In genomic region chr11:61969391-61969758, GRCh38 we compare ENCODE assay signal across 10 cellular contexts. TPM values are rescaled to one million over a fixed set of nuclear protein-coding genes. Genes with fewer than 3 reads are reported as not detected.
DNase-seq lines count a peak whose midpoint lies in the region; ATAC-seq and TF ChIP-seq lines count a peak whose summit lies in the region.
"Had no signal": no experiment of that assay in that cellular context is flagged by ENCODE, and none has a peak within 500 bp of the region (broad histone marks: within the 10 kb centered on the region; RNA-seq: fewer than 3 reads in every experiment).

No MANE protein-coding gene starts in this region.

- DNase-seq in CD4-positive, alpha-beta memory T cell = no peak
- DNase-seq in RWPE2 (ENCODE audit: low spot score) = no peak
- no peak for DNase-seq in epithelial cell of prostate (ENCODE audit: low read depth, low spot score)
- no peak for DNase-seq in progenitor cell of endocrine pancreas (ENCODE audit: low spot score, unreplicated experiment)
- DNase-seq in SW480 (ENCODE audit: low spot score) = no peak
- DNase-seq: anterior cingulate cortex, NCI-H187 had no signal

- H3K27me3 ChIP-seq in CD4-positive, alpha-beta memory T cell (ENCODE audit: insufficient read depth, low read length) = no peaks in the 10 kb centered on the region
- H3K27me3 ChIP-seq in RWPE2 (ENCODE audit: insufficient read depth, poor library complexity, severe bottlenecking) = no peaks in the 10 kb centered on the region

- ATAC-seq in RWPE2 (ENCODE audit: low read depth) (no peak), GM19463 (IDR thresholded peaks at IDR 0.05; ENCODE audit: unreplicated experiment) (no peak), HG02571 (IDR thresholded peaks at IDR 0.05; ENCODE audit: unreplicated experiment) (no peak), HG03159 (IDR thresholded peaks at IDR 0.05; ENCODE audit: unreplicated experiment) (no peak)

- POLR2A ChIA-PET in CD4-positive, alpha-beta memory T cell (lab: Charles Lee; ENCODE audit: partially characterized antibody) = interaction anchor here (0.6 to 11.4 kb wide), 10 partner anchors 25 to 909 kb away, joined by 3 to 352 read pairs (median 4); no protein-coding TSS in a partner anchor

- no peak overlapping the region for H3K4me3 ChIP-seq in CD4-positive, alpha-beta memory T cell (ENCODE audit: low read length in 2 of 2)
- no peak overlapping the region for H3K4me3 ChIP-seq in RWPE2 (ENCODE audit: severe bottlenecking)

- H3K4me1 ChIP-seq in CD4-positive, alpha-beta memory T cell (ENCODE audit: insufficient read depth, low read length) = peaks cover 33% of the 10 kb centered on the region
- H3K4me1 ChIP-seq in RWPE2 (ENCODE audit: insufficient read depth, poor library complexity, severe bottlenecking) = peaks cover 62% of the 10 kb centered on the region

- no peak overlapping the region for H3K27ac ChIP-seq in CD4-positive, alpha-beta memory T cell (ENCODE audit: low read depth, low read length)
- H3K27ac ChIP-seq in RWPE2 (ENCODE audit: poor library complexity, severe bottlenecking) (peak overlapping the region; percentile 97), epithelial cell of prostate (peak overlapping the region; percentile 99)

- intact Hi-C loops in CD4-positive, alpha-beta memory T cell (cut with micrococcal nuclease) = loop anchor here (5.0 kb wide), 1 partner anchor 72 kb away; no protein-coding TSS in a partner anchor

- CTCF ChIA-PET in CD4-positive, alpha-beta memory T cell (lab: Charles Lee; ENCODE audit: partially characterized antibody) = interaction anchor here (0.7 to 14.1 kb wide), 6 partner anchors 21 to 139 kb away, joined by 3 to 90 read pairs (median 5); no protein-coding TSS in a partner anchor

- peak overlapping the region in 6 of 7 donors; percentile 39 to 98 (median 86) for H3K27ac Mint-ChIP-seq in CD4-positive, alpha-beta memory T cell
- H3K27ac Mint-ChIP-seq in progenitor cell of endocrine pancreas = no peak overlapping the region

- H3K36me3 ChIP-seq in CD4-positive, alpha-beta memory T cell (ENCODE audit: insufficient read depth, low read length) = peaks cover 14% of the 10 kb centered on the region
- peaks cover 26% of the 10 kb centered on the region for H3K36me3 ChIP-seq in RWPE2 (ENCODE audit: low read depth)

- H3K9me3 Mint-ChIP-seq in CD4-positive, alpha-beta memory T cell = peaks cover 0 to 3% (median 0%) of the 10 kb centered on the region in 8 donors
- no peaks in the 10 kb centered on the region for H3K9me3 Mint-ChIP-seq in progenitor cell of endocrine pancreas (ENCODE audit: low read depth)

- H3K36me3 Mint-ChIP-seq in CD4-positive, alpha-beta memory T cell = peaks cover 16 to 34% of the 10 kb centered on the region in 2 donors
- H3K36me3 Mint-ChIP-seq in progenitor cell of endocrine pancreas (ENCODE audit: insufficient read depth) = peaks cover 14% of the 10 kb centered on the region

- peaks cover 27 to 67% (median 37%) of the 10 kb centered on the region in 4 donors for H3K4me1 Mint-ChIP-seq in CD4-positive, alpha-beta memory T cell
- peaks cover 54% of the 10 kb centered on the region for H3K4me1 Mint-ChIP-seq in progenitor cell of endocrine pancreas (ENCODE audit: low read depth)

- TF ChIP-seq CTCF in RWPE2 (IDR thresholded peaks at IDR 0.05; ENCODE audit: poor library complexity, severe bottlenecking) (no peak), progenitor cell of endocrine pancreas (IDR thresholded peaks at IDR 0.05; ENCODE audit: unreplicated experiment) (no peak)

- H3K4me3 Mint-ChIP-seq in CD4-positive, alpha-beta memory T cell = peak overlapping the region; percentile 38 to 81 (median 65)
- H3K4me3 Mint-ChIP-seq in progenitor cell of endocrine pancreas (ENCODE audit: low read depth) = peak overlapping the region; percentile 37

- no peaks in the 10 kb centered on the region for H3K9me3 ChIP-seq in CD4-positive, alpha-beta memory T cell (ENCODE audit: control insufficient read depth in 1 of 2, low read length in 2 of 2)
- H3K9me3 ChIP-seq in RWPE2 (ENCODE audit: severe bottlenecking) = no peaks in the 10 kb centered on the region

- H3K27me3 Mint-ChIP-seq in CD4-positive, alpha-beta memory T cell = no peaks in the 10 kb centered on the region
- H3K27me3 Mint-ChIP-seq in progenitor cell of endocrine pancreas = no peaks in the 10 kb centered on the region

RNA-seq across cellular contexts. Expression of gene FTH1, which starts 1.9 kb away (rescaled TPM):
- total RNA-seq in CD4-positive, alpha-beta memory T cell = 100 to 1,000 TPM; 695 to 763 TPM
- polyA plus RNA-seq in CD4-positive, alpha-beta memory T cell = 1,000 to 10,000 TPM; 3,123 to 3,378 TPM
- 1,669 and 1,699 TPM in 2 replicates for total RNA-seq in progenitor cell of endocrine pancreas

RNA-seq across cellular contexts. Expression of gene BEST1, which starts 19.2 kb away (rescaled TPM):
- under 1 TPM; 0.26 to 0.50 TPM for total RNA-seq in CD4-positive, alpha-beta memory T cell
- polyA plus RNA-seq in CD4-positive, alpha-beta memory T cell = 1 to 10 TPM; 1.3 TPM
- total RNA-seq in progenitor cell of endocrine pancreas = 0.34 and 0.44 TPM in 2 replicates

RNA-seq across cellular contexts. Expression of gene RAB3IL1, which starts 52.0 kb away (rescaled TPM):
- total RNA-seq in CD4-positive, alpha-beta memory T cell = under 1 TPM; 0.44 to 0.53 TPM
- not detected for polyA plus RNA-seq in CD4-positive, alpha-beta memory T cell
- total RNA-seq in progenitor cell of endocrine pancreas = 0.53 and 0.67 TPM in 2 replicates
